Comparison of ENCODE assay signal across 26 cellular contexts in the genomic region with DNA sequence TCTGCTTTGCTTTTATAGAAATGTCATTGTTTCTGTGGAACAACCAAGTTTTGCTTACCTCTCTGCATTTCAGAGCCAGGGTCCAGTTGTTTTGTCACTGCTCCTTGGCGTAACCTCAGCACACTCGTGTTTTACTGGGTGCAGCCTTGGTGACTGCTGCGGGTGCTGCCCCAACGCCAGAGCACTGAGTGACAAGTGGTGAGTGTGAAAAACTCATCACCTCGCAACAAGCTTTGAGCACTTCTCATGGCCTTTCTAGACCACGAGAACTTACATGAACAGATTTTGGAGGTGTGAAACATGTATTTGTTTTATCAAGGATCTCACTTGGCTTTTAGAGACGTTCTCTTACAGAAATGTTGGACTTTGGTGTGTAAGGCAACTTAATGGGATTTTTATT. TPM values are rescaled to one million over a fixed set of nuclear protein-coding genes. Genes with fewer than 3 reads are reported as not detected.
"Had no signal": no experiment of that assay in that cellular context is flagged by ENCODE, and none has a peak within 500 bp of the region (broad histone marks: within the 10 kb centered on the region; RNA-seq: fewer than 3 reads in every experiment).

No MANE protein-coding gene starts in this region.

- H3K4me1 ChIP-seq: left ventricle myocardium inferior, pancreas, prostate gland, suprapubic skin, tibial artery had no signal

- H3K27ac ChIP-seq: left ventricle myocardium inferior, pancreas, prostate gland, skin epidermis, spleen, suprapubic skin, thoracic aorta, tibial artery had no signal

- H3K27me3 ChIP-seq: pancreas, spleen, suprapubic skin, tibial artery had no signal

- H3K27ac Mint-ChIP-seq: mesothelial cell of epicardium; nephron; stimulated activated effector memory CD8-positive, alpha-beta T cell treated with anti-CD3 and anti-CD28 coated beads, Interleukin-12 subunit alpha, Interleukin-12 subunit beta, amount 100 ng/mL, for 72 hours; stimulated activated naive CD8-positive, alpha-beta T cell treated with anti-CD3 and anti-CD28 coated beads, Interleukin-15, Interleukin-2, amounts not matched to agents 100 ng/mL and 50 ng/mL, for 24 hours; type B pancreatic cell had no signal

- H3K4me1 Mint-ChIP-seq: mesothelial cell of epicardium, nephron, neural crest cell had no signal

- H3K9me3 Mint-ChIP-seq: mesothelial cell of epicardium; naive B cell; nephron; neural crest cell; stimulated activated effector memory CD8-positive, alpha-beta T cell treated with anti-CD3 and anti-CD28 coated beads, Interleukin-12 subunit alpha, Interleukin-12 subunit beta, amount 100 ng/mL, for 72 hours; stimulated activated naive CD8-positive, alpha-beta T cell treated with anti-CD3 and anti-CD28 coated beads, Interleukin-15, Interleukin-2, amounts not matched to agents 100 ng/mL and 50 ng/mL, for 24 hours; type B pancreatic cell had no signal

- ATAC-seq: right cardiac atrium; sciatic nerve; stimulated activated effector memory CD8-positive, alpha-beta T cell treated with anti-CD3 and anti-CD28 coated beads, Interleukin-12 subunit alpha, Interleukin-12 subunit beta, amount 100 ng/mL, for 72 hours had no signal

- H3K9me3 ChIP-seq: left ventricle myocardium inferior, pancreas, prostate gland, spleen, suprapubic skin, thoracic aorta, tibial artery had no signal

- H3K36me3 ChIP-seq: prostate gland had no signal

- H3K4me3 Mint-ChIP-seq: mesothelial cell of epicardium; naive B cell; nephron; neural crest cell; stimulated activated effector memory CD8-positive, alpha-beta T cell treated with anti-CD3 and anti-CD28 coated beads, Interleukin-12 subunit alpha, Interleukin-12 subunit beta, amount 100 ng/mL, for 72 hours; stimulated activated naive CD8-positive, alpha-beta T cell treated with anti-CD3 and anti-CD28 coated beads, Interleukin-15, Interleukin-2, amounts not matched to agents 100 ng/mL and 50 ng/mL, for 24 hours; type B pancreatic cell had no signal

- DNase-seq: hypothalamus; islet precursor cell; left ventricle myocardium inferior; mesendoderm; naive B cell; nucleus accumbens; pancreas; posterior cingulate gyrus; retina; right cardiac atrium; spleen; stimulated activated CD4-positive, alpha-beta T cell treated with anti-CD3 and anti-CD28 coated beads, Interleukin-4, amount 100 ng/mL, for 24 hours; stimulated activated naive CD4-positive, alpha-beta T cell; tibial artery had no signal

- H3K4me3 ChIP-seq: left ventricle myocardium inferior, lung, pancreas, prostate gland, skin epidermis, spleen, suprapubic skin, thoracic aorta, tibial artery had no signal

- H3K27me3 Mint-ChIP-seq: naive B cell; stimulated activated naive CD8-positive, alpha-beta T cell treated with anti-CD3 and anti-CD28 coated beads, Interleukin-15, Interleukin-2, amounts not matched to agents 100 ng/mL and 50 ng/mL, for 24 hours; type B pancreatic cell had no signal

- FAIRE-seq: pancreas had no signal

RNA-seq across cellular contexts. Expression of a gene that starts 56.6 kb away (rescaled TPM):
- total RNA-seq: thoracic aorta had no signal
